ENCODE assay signal across 20 cellular contexts in the genomic region with DNA sequence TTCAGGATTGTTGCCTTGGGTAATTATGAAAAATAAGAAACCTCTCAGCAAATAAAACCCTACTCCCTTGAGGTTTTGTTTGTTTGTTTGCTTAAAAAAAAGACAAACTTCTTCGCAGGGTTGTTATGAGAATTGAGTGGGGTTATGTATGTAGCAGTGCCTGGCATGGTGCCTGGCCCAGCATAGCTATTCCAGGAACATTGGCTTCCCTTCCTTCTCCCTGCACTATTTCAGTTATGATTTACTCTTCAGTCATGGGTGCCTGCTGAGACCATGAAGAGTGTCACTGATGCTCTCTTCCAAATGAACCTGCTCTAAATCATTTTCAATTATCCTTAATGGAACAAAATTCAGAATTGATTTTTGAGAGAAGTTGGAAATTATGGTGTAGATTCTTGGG.
DNase-seq lines count a peak whose midpoint lies in the region; ATAC-seq and TF ChIP-seq lines count a peak whose summit lies in the region.
"Had no signal": no experiment of that assay in that cellular context is flagged by ENCODE, and none has a peak within 500 bp of the region (broad histone marks: within the 10 kb centered on the region; RNA-seq: fewer than 3 reads in every experiment).

No MANE protein-coding gene starts in this region.

- peaks cover 17% of the 10 kb centered on the region for H3K27me3 Mint-ChIP-seq in endothelial cell (ENCODE audit: unreplicated experiment)

- H3K27me3 ChIP-seq in adrenal gland = no peaks in the 10 kb centered on the region
- H3K27me3 ChIP-seq in tibial artery = no peaks in the 10 kb centered on the region
- H3K27me3 ChIP-seq: hepatocyte had no signal

- H3K4me3 Mint-ChIP-seq in endothelial cell (ENCODE audit: unreplicated experiment) = no peak overlapping the region
- H3K4me3 Mint-ChIP-seq: activated naive CD8-positive, alpha-beta T cell treated with anti-CD3 and anti-CD28 coated beads, Interleukin-2, amount 10 ng/mL, durations not matched to agents 7 days and 5 days; GM23338; nephron progenitor cell; T-helper 2 cell treated with Interferon-gamma antibody and Interleukin-4, amounts not matched to agents 5 μg/mL and 100 μg/mL, for 36 hours had no signal

- H3K27ac Mint-ChIP-seq in endothelial cell (ENCODE audit: unreplicated experiment) = peak overlapping the region; percentile 90
- H3K27ac Mint-ChIP-seq: activated naive CD8-positive, alpha-beta T cell treated with anti-CD3 and anti-CD28 coated beads, Interleukin-2, amount 10 ng/mL, durations not matched to agents 7 days and 5 days; GM23338; nephron progenitor cell; T-helper 2 cell treated with Interferon-gamma antibody and Interleukin-4, amounts not matched to agents 5 μg/mL and 100 μg/mL, for 36 hours had no signal

- H3K4me3 ChIP-seq in adrenal gland (no peak overlapping the region), mucosa of descending colon (no peak overlapping the region), tibial artery (no peak overlapping the region)
- H3K4me3 ChIP-seq: GM23338, hepatocyte had no signal

- H3K4me1 ChIP-seq in adrenal gland (replicated peaks in 1 of 2) = peaks cover 8 to 36% of the 10 kb centered on the region in 2 donors
- H3K4me1 ChIP-seq in mucosa of descending colon (ENCODE audit: low read depth) = peaks cover 25% of the 10 kb centered on the region
- peaks cover 4 to 100% (median 91%) of the 10 kb centered on the region in 4 donors for H3K4me1 ChIP-seq in tibial artery

- H3K36me3 ChIP-seq in adrenal gland (replicated peaks in 1 of 2) = no peaks in the 10 kb centered on the region
- H3K36me3 ChIP-seq in mucosa of descending colon (ENCODE audit: low read depth) = no peaks in the 10 kb centered on the region
- no peaks in the 10 kb centered on the region for H3K36me3 ChIP-seq in tibial artery

- peaks cover 56% of the 10 kb centered on the region for H3K4me1 Mint-ChIP-seq in endothelial cell (ENCODE audit: unreplicated experiment)
- H3K4me1 Mint-ChIP-seq: activated naive CD8-positive, alpha-beta T cell treated with anti-CD3 and anti-CD28 coated beads, Interleukin-2, amount 10 ng/mL, durations not matched to agents 7 days and 5 days had no signal

- ATAC-seq in mucosa of descending colon (peak; percentile 24), HG02938 (IDR thresholded peaks at IDR 0.05; ENCODE audit: unreplicated experiment) (no peak)
- ATAC-seq: GM23338 had no signal

- 60 to 73% (median 67%) methylated on average over 1 of the region's 1 CpG for WGBS in adrenal gland, 4 donors

- peaks cover 49% of the 10 kb centered on the region for H3K36me3 Mint-ChIP-seq in endothelial cell (ENCODE audit: low read depth, unreplicated experiment)
- H3K36me3 Mint-ChIP-seq: activated naive CD8-positive, alpha-beta T cell treated with anti-CD3 and anti-CD28 coated beads, Interleukin-2, amount 10 ng/mL, durations not matched to agents 7 days and 5 days had no signal

- DNase-seq in adrenal gland (peak in 3 of 7 donors; percentile 45 to 73 (median 48)), endothelial cell (ENCODE audit: low spot score) (no peak), mucosa of descending colon (peak in 1 of 3 donors; percentile 42), tibial artery (peak; percentile 70 to 86), HCEC 1CT (no peak), EL (no peak)
- DNase-seq: activated CD4-positive, alpha-beta T cell treated with anti-CD3 and anti-CD28 coated beads for 48 hours; activated naive CD8-positive, alpha-beta T cell treated with anti-CD3 and anti-CD28 coated beads, Interleukin-2, amount 10 ng/mL, durations not matched to agents 7 days and 5 days; DMS53; MV-4-11; NCI-H226; nephron progenitor cell; retina; SIG-M5; stimulated activated CD4-positive, alpha-beta T cell treated with anti-CD3 and anti-CD28 coated beads, Interleukin-2, amount 100 ng/mL, for 48 hours had no signal

- H3K27ac ChIP-seq in adrenal gland = peak overlapping the region in 3 of 5 donors; percentile 34 to 92 (median 69)
- H3K27ac ChIP-seq in tibial artery = peak overlapping the region; percentile 83 to 89
- H3K27ac ChIP-seq: C4-2B, hepatocyte had no signal

- intact Hi-C loops in adrenal gland (cut with DNase I) = loop anchor here in 1 of 2 donors (10.0 kb wide), 1 partner anchor 251 kb away; no protein-coding TSS in a partner anchor
- intact Hi-C loops in mucosa of descending colon (cut with DNase I, micrococcal nuclease) = no loop called here
- intact Hi-C loops in tibial artery (cut with DNase I; ENCODE audit: low total_unique reads) = no loop called here

- TF ChIP-seq CTCF in adrenal gland (IDR thresholded peaks at IDR 0.05) (no peak), endothelial cell (IDR thresholded peaks at IDR 0.05; ENCODE audit: unreplicated experiment) (no peak), mucosa of descending colon (IDR thresholded peaks at IDR 0.05) (no peak), tibial artery (IDR thresholded peaks at IDR 0.05) (no peak)

- TF ChIP-seq POLR2A in adrenal gland (IDR thresholded peaks at IDR 0.05) = no peak

- H3K9me3 ChIP-seq in adrenal gland (replicated peaks in 1 of 3) (no peaks in the 10 kb centered on the region), mucosa of descending colon (no peaks in the 10 kb centered on the region), tibial artery (no peaks in the 10 kb centered on the region)

- no peaks in the 10 kb centered on the region for H3K9me3 Mint-ChIP-seq in endothelial cell (ENCODE audit: unreplicated experiment)
- H3K9me3 Mint-ChIP-seq: activated naive CD8-positive, alpha-beta T cell treated with anti-CD3 and anti-CD28 coated beads, Interleukin-2, amount 10 ng/mL, durations not matched to agents 7 days and 5 days; GM23338; nephron progenitor cell; T-helper 2 cell treated with Interferon-gamma antibody and Interleukin-4, amounts not matched to agents 5 μg/mL and 100 μg/mL, for 36 hours had no signal

Comparison
In these comparisons a context has a peak if more than half of its experiments do, and no peak if none do; other contexts are left out.
1. DNase-seq: peak in tibial artery (2 of 2); none in endothelial cell (single experiment), HCEC 1CT (single experiment) and EL (single experiment).